1 cellular context compared by ENCODE assay signal in genomic region chr5:177554474-177555111, GRCh38.
TF ChIP-seq lines count a peak whose summit lies in the region.

Gene FAM193B (minus strand): TSS chr5:177554563. CDS start chr5:177554458, 105 bp downstream.

TF ChIP-seq in HepG2, 621 proteins besides CTCF, POLR2A, EP300 and RAD21 (continued from another document and continues in another):
- TF ChIP-seq CEBPZ (IDR thresholded peaks at IDR 0.05; ENCODE audit: low read length) (no peak), CHD2 (IDR thresholded peaks at IDR 0.05; ENCODE audit: low read depth, low read length) (peak; percentile 62; the same call in 1 of the 2 replicates), JUND (CRISPR knock-in tag; IDR thresholded peaks at IDR 0.05) (no peak), MEIS1 (CRISPR knock-in tag; IDR thresholded peaks at IDR 0.05; ENCODE audit: borderline replicate concordance) (no peak), RBM22 (optimal IDR thresholded peaks at IDR 0.05; ENCODE audit: low read length) (no peak), TOPORS (CRISPR knock-in tag; IDR thresholded peaks at IDR 0.05) (no peak), RFX3 (CRISPR knock-in tag; IDR thresholded peaks at IDR 0.05) (no peak), ZNF543 (CRISPR knock-in tag; IDR thresholded peaks at IDR 0.05) (no peak), ZNF777 (CRISPR knock-in tag; IDR thresholded peaks at IDR 0.05) (peak; percentile 62), CSRNP2 (CRISPR knock-in tag; conservative IDR thresholded peaks at IDR 0.05; ENCODE audit: low read depth) (no peak), TEF (CRISPR knock-in tag; IDR thresholded peaks at IDR 0.05) (no peak), ZNF646 (CRISPR knock-in tag; IDR thresholded peaks at IDR 0.05) (no peak), KAT8 (CRISPR knock-in tag; IDR thresholded peaks at IDR 0.05) (peak; percentile 81), THYN1 (CRISPR knock-in tag; IDR thresholded peaks at IDR 0.05; ENCODE audit: borderline replicate concordance, low read depth) (no peak), HNRNPLL (IDR thresholded peaks at IDR 0.05; ENCODE audit: low read depth, low read length, poor library complexity, severe bottlenecking) (peak; percentile 36), HNRNPH1 (optimal IDR thresholded peaks at IDR 0.05; ENCODE audit: low read depth, low read length) (no peak), MTF1 (CRISPR knock-in tag; IDR thresholded peaks at IDR 0.05) (no peak), ZFP36L2 (CRISPR knock-in tag; IDR thresholded peaks at IDR 0.05) (no peak), MED13 (CRISPR knock-in tag; IDR thresholded peaks at IDR 0.05) (no peak), GTF3A (CRISPR knock-in tag; conservative IDR thresholded peaks at IDR 0.05) (no peak), REPIN1 (CRISPR knock-in tag; IDR thresholded peaks at IDR 0.05; ENCODE audit: borderline replicate concordance, low read depth) (no peak), HMGXB3 (CRISPR knock-in tag; IDR thresholded peaks at IDR 0.05; ENCODE audit: borderline replicate concordance) (no peak), ZNF512 (CRISPR knock-in tag; IDR thresholded peaks at IDR 0.05) (no peak), CEBPB (IDR thresholded peaks at IDR 0.05; ENCODE audit: borderline replicate concordance, low read depth, low read length) (no peak), NFIB (CRISPR knock-in tag; IDR thresholded peaks at IDR 0.05; ENCODE audit: borderline replicate concordance) (no peak), ZNF704 (CRISPR knock-in tag; IDR thresholded peaks at IDR 0.05; ENCODE audit: borderline replicate concordance) (no peak), MTA3 (CRISPR knock-in tag; IDR thresholded peaks at IDR 0.05) (no peak), GATAD1 (CRISPR knock-in tag; IDR thresholded peaks at IDR 0.05) (peak; percentile 76), NFKB2 (CRISPR knock-in tag; IDR thresholded peaks at IDR 0.05; ENCODE audit: borderline replicate concordance) (peak; percentile 54; the same call in 1 of the 2 replicates), SRY (CRISPR knock-in tag; IDR thresholded peaks at IDR 0.05) (no peak), ATRX (CRISPR knock-in tag; IDR thresholded peaks at IDR 0.05; ENCODE audit: borderline replicate concordance) (no peak), SP140L (CRISPR knock-in tag; IDR thresholded peaks at IDR 0.05; ENCODE audit: borderline replicate concordance) (no peak), RXRB (CRISPR knock-in tag; IDR thresholded peaks at IDR 0.05; ENCODE audit: borderline replicate concordance) (peak; percentile 63; the same call in 1 of the 2 replicates), ELK4 (CRISPR knock-in tag; IDR thresholded peaks at IDR 0.05; ENCODE audit: borderline replicate concordance) (no peak), DNMT3B (CRISPR knock-in tag; conservative IDR thresholded peaks at IDR 0.05) (no peak), YEATS4 (CRISPR knock-in tag; IDR thresholded peaks at IDR 0.05; ENCODE audit: borderline replicate concordance) (peak; percentile 29; the same call in 1 of the 2 replicates), ZNF652 (CRISPR knock-in tag; IDR thresholded peaks at IDR 0.05; ENCODE audit: borderline replicate concordance, low read depth) (no peak), RBM39 (IDR thresholded peaks at IDR 0.05; ENCODE audit: low read depth, low read length, poor library complexity, severe bottlenecking) (no peak), MAFK (conservative IDR thresholded peaks at IDR 0.05 in 1 of 2, IDR thresholded peaks at IDR 0.05 in 1 of 2; ENCODE audit: low read length in 2 of 2) (no peak), TAF1 (CRISPR knock-in tag; IDR thresholded peaks at IDR 0.05) (0 out of 2 replicates have a peak, but pooled peaks have one; percentile 19), ZNF441 (CRISPR knock-in tag; IDR thresholded peaks at IDR 0.05; ENCODE audit: borderline replicate concordance) (no peak), ZNF333 (CRISPR knock-in tag; IDR thresholded peaks at IDR 0.05; ENCODE audit: borderline replicate concordance) (no peak), SOX13 (IDR thresholded peaks at IDR 0.05) (no peak), SOX13 (CRISPR knock-in tag; conservative IDR thresholded peaks at IDR 0.05 in 1 of 2, IDR thresholded peaks at IDR 0.05 in 1 of 2) (no peak)
